ENCODE assay signal across 8 cellular contexts in the genomic region with DNA sequence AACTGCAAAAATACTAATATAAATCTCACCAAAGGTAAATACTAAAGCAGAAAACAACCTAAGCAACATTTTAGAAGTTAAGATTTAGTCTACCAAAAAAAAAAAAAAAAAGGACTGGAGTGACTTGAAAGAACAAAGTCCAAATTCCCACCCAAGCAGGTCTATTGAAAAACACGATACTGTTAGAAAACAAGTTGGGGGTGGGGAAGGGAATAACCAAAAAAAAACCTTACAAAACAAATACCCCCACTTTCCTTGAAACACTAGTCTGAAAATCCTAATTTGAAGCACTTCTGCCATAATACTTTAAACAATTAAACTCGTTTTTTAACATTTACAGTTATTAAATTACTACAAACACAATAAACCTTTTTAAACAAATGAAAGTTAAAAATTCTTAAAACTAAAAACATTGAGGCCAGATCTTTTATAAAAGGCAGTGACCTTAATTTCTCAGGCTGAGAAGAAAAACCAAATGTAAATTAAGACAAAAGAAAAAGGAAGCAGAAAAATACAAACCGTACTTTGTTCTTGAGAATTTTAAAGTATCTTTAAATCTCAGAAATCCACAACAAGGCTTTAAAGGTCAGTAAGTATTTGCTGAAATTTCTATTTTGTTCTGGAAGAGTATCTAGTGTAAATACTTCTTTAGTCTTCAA.
DNase-seq lines count a peak whose midpoint lies in the region; ATAC-seq, FAIRE-seq and TF ChIP-seq lines count a peak whose summit lies in the region.

No MANE protein-coding gene starts in this region.

- H3K36me3 Mint-ChIP-seq in chondrocyte (ENCODE audit: low read depth): peaks cover 1% of the 10 kb centered on the region

- H2BK12ac ChIP-seq in mesenchymal stem cell (ENCODE audit: low read length in 2 of 2): no peak overlapping the region

- no peak overlapping the region for H2BK15ac ChIP-seq in mesenchymal stem cell (ENCODE audit: low read depth, poor library complexity, severe bottlenecking)

- H3K4me3 ChIP-seq in mesenchymal stem cell (ENCODE audit: insufficient read depth in 1 of 2, low read depth in 1 of 2, low read length in 2 of 2) (peak overlapping the region; percentile 50 to 87), vagina (peak overlapping the region; percentile 56 to 59)

- ATAC-seq in HG03439 (IDR thresholded peaks at IDR 0.05; ENCODE audit: unreplicated experiment) (no peak), HG02678 (IDR thresholded peaks at IDR 0.05; ENCODE audit: unreplicated experiment) (no peak)

- H3K36me3 ChIP-seq in mesenchymal stem cell (ENCODE audit: control insufficient read depth in 1 of 2, insufficient read depth in 2 of 2, low read depth in 1 of 2, low read length in 2 of 2) (no peaks in the 10 kb centered on the region), vagina (no peaks in the 10 kb centered on the region)

- H3K4me1 ChIP-seq in mesenchymal stem cell (ENCODE audit: control insufficient read depth, insufficient read depth, low read depth, low read length): peaks cover 9% of the 10 kb centered on the region
- peaks cover 39% of the 10 kb centered on the region for H3K4me1 ChIP-seq in vagina

- H3K4ac ChIP-seq in mesenchymal stem cell (ENCODE audit: low read depth in 1 of 2, low read length in 2 of 2): no peak overlapping the region

- FAIRE-seq in GM12892 (lab: Jason Lieb, UNC): peak; percentile 24

- H2BK5ac ChIP-seq in mesenchymal stem cell (ENCODE audit: low read depth, low read length, poor library complexity, severe bottlenecking): no peak overlapping the region

- intact Hi-C loops in vagina (cut with DNase I): loop anchor here (5.0 kb wide), 1 partner anchor 364 kb away; no protein-coding TSS in a partner anchor

- H3K27me3 Mint-ChIP-seq in chondrocyte (ENCODE audit: low read depth): no peaks in the 10 kb centered on the region

- peaks cover 21% of the 10 kb centered on the region for H3K4me1 Mint-ChIP-seq in chondrocyte (ENCODE audit: low read depth)

- H2BK120ac ChIP-seq in mesenchymal stem cell (ENCODE audit: low read depth, low read length): no peak overlapping the region

- peak overlapping the region; percentile 98 for H3K9ac ChIP-seq in mesenchymal stem cell (ENCODE audit: low read length)

- no peak overlapping the region for H3K23ac ChIP-seq in mesenchymal stem cell (ENCODE audit: low read length in 2 of 2)

- no peak for TF ChIP-seq CTCF in chondrocyte (IDR thresholded peaks at IDR 0.05)
- TF ChIP-seq CTCF in vagina (IDR thresholded peaks at IDR 0.05): no peak

- H2AFZ ChIP-seq in mesenchymal stem cell (ENCODE audit: low read depth, low read length): no peak overlapping the region

- no peak for TF ChIP-seq POLR2A in GM12892 (IDR thresholded peaks at IDR 0.05; ENCODE audit: low read depth, low read length)
- no peak for TF ChIP-seq POLR2A in vagina (IDR thresholded peaks at IDR 0.05)

- DNase-seq in GM12892 (ENCODE audit: insufficient read length) (no peak), NCI-H69 (lab: John Stamatoyannopoulos, UW) (peak; percentile 43), chondrocyte (ENCODE audit: low spot score) (no peak), mesenchymal stem cell (peak; percentile 66), vagina (ENCODE audit: extremely low spot score in 2 of 2) (no peak), islet precursor cell (no peak)

- H4K91ac ChIP-seq in mesenchymal stem cell (ENCODE audit: low read length): no peak overlapping the region

- H3K79me1 ChIP-seq in mesenchymal stem cell (replicated peaks; ENCODE audit: low read length, poor library complexity, severe bottlenecking): peaks cover 3% of the 10 kb centered on the region

- peak overlapping the region; percentile 99 for H3K27ac Mint-ChIP-seq in chondrocyte (ENCODE audit: unreplicated experiment)

- no peak overlapping the region for H3K18ac ChIP-seq in mesenchymal stem cell (ENCODE audit: low read depth in 1 of 2, low read length in 2 of 2)

- WGBS in mesenchymal stem cell: 0% methylated on average over 2 of the region's 3 CpGs

- H3K27me3 ChIP-seq in mesenchymal stem cell (ENCODE audit: control insufficient read depth in 1 of 2, insufficient read depth in 1 of 2, low read length in 2 of 2): no peaks in the 10 kb centered on the region
- no peaks in the 10 kb centered on the region for H3K27me3 ChIP-seq in vagina

- H3K4me3 Mint-ChIP-seq in chondrocyte (ENCODE audit: unreplicated experiment): peak overlapping the region; percentile 96

- H3K9me3 Mint-ChIP-seq in chondrocyte (ENCODE audit: low read depth): no peaks in the 10 kb centered on the region

- H2AK5ac ChIP-seq in mesenchymal stem cell (ENCODE audit: low read length, severe bottlenecking): no peak overlapping the region

- no peak overlapping the region for H4K8ac ChIP-seq in mesenchymal stem cell (ENCODE audit: low read length)

- no peak overlapping the region for H3K14ac ChIP-seq in mesenchymal stem cell (ENCODE audit: low read length in 2 of 2)

- no peaks in the 10 kb centered on the region for H3K9me3 ChIP-seq in mesenchymal stem cell (ENCODE audit: control insufficient read depth, low read length)
- no peaks in the 10 kb centered on the region for H3K9me3 ChIP-seq in vagina

- H3K27ac ChIP-seq in mesenchymal stem cell (ENCODE audit: low read length, poor library complexity, severe bottlenecking) (peak overlapping the region; percentile 83), vagina (peak overlapping the region; percentile 94)

- peak overlapping the region; percentile 54 for H3K4me2 ChIP-seq in mesenchymal stem cell (ENCODE audit: low read length, poor library complexity, severe bottlenecking)

Comparison
In these comparisons a context has a peak if more than half of its experiments do, and no peak if none do; other contexts are left out.
1. DNase-seq: peak in NCI-H69 (single experiment) and mesenchymal stem cell (single experiment); none in GM12892 (single experiment), chondrocyte (single experiment), vagina (0 of 2) and islet precursor cell (single experiment).